ENCODE assay signal across 2 cellular contexts in the genomic region with DNA sequence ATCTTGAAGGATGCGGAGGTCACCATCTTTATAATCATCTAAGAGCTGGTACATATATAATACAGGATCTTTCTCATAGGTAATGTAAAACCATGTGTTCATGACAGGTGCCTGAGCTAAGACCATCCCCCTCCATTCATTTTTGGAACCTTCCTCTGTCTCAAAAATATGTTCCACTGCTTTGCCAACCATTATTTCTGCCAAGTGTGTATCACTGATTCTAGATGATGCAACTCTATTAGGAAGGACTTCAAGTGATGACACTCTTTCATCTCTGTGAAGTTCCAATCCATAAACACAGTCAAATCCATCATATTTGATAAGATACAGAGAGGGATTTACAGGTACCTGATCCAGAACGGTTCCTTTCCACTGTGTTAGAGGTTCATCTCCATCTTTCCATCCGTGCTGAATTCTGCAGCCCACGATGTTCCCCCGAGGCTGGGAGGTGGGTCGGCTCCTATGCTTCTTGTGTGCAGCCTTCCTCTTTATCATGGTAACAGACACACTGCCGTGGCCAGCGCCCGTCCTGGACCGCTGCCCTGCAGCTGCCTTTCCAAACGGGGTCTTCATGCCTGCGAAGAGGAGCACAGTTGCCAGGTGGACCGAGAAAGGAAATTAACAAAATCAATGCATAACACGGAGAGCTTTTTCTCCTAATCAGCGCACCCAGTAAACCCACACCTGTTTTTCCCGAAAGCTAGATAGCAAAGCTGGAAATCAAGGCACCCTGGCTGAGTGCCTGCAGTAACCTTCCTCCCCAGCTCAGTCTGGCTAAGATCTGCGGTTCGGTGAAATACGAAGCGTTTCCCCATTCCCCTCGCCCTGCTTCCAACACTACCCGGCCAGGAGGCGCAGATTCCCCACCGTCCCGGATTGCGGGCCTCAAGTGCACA.
TF ChIP-seq lines count a peak whose summit lies in the region.

No MANE protein-coding gene starts in this region.

TF ChIP-seq in GM12891, 5 proteins besides CTCF, POLR2A, EP300 and RAD21 (continued from another document):
- TF ChIP-seq POU2F2 (IDR thresholded peaks at IDR 0.05; ENCODE audit: low read depth, low read length) (no peak), POLR2AphosphoS5 (IDR thresholded peaks at IDR 0.05; ENCODE audit: low read depth, low read length) (no peak), TAF1 (IDR thresholded peaks at IDR 0.05; ENCODE audit: low read depth, low read length) (no peak)

TF ChIP-seq in H1, 55 proteins besides CTCF, POLR2A, EP300 and RAD21 (continued from another document):
- no peak for TF ChIP-seq KDM5A (IDR thresholded peaks at IDR 0.05; ENCODE audit: low read length)
